Comparison of ENCODE assay signal across 21 cellular contexts in the genomic region with DNA sequence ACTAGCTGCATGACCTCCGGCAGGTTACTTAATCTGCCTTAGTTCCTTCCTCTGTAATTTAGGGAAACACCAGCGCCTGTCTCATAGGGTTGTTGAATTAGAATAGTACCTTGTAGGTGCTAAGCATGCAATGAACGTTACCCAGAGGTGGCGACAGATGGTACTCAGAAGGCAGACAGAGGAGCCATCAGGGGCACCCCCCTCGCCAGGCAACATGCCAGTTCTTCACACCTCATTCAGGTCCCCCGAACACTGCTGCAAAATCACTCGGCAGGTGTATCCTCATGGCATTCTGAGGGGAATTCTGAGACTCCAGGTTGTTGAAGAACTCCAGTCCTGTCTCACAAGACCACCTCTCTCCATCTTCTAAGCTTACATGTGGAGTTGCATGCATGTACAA. TPM values are rescaled to one million over a fixed set of nuclear protein-coding genes. Genes with fewer than 3 reads are reported as not detected.
"Had no signal": no experiment of that assay in that cellular context is flagged by ENCODE, and none has a peak within 500 bp of the region (broad histone marks: within the 10 kb centered on the region; RNA-seq: fewer than 3 reads in every experiment).

No MANE protein-coding gene starts in this region.

- DNase-seq: activated CD4-positive, alpha-beta memory T cell treated with anti-CD3 and anti-CD28 coated beads, Interleukin-2, amount 10 ng/mL, durations not matched to agents 7 days and 5 days; activated CD4-positive, alpha-beta T cell treated with anti-CD3 and anti-CD28 coated beads for 36 hours; activated CD4-positive, alpha-beta T cell treated with anti-CD3 and anti-CD28 coated beads, Interleukin-2, amount 50 U/mL, for 1 hour; activated CD4-positive, CD25-positive, alpha-beta regulatory T cell; activated gamma-delta T cell; activated naive CD4-positive, alpha-beta T cell treated with anti-CD3 and anti-CD28 coated beads for 36 hours; activated T-cell treated with anti-CD3 and anti-CD28 coated beads for 4 hours; activated T-cell treated with anti-CD3 and anti-CD28 coated beads, Interleukin-2, amount 50 U/mL, for 48 hours; brain microvascular endothelial cell; Kasumi-1; NCI-H1105 treated with DMSO at 0.1 percent for 48 hours; NCI-H146; NCI-H2029; NCI-H226; NCI-H510A; NCI-H748 treated with DMSO at 0.1 percent for 48 hours; SIG-M5; T-helper 17 cell; T-helper 9 cell had no signal

RNA-seq across cellular contexts. Expression of gene ISM2, which starts 10.1 kb away (rescaled TPM):
- total RNA-seq: activated CD4-positive, alpha-beta memory T cell treated with anti-CD3 and anti-CD28 coated beads, Interleukin-2, amount 10 ng/mL, durations not matched to agents 7 days and 5 days; activated CD8-positive, alpha-beta memory T cell treated with anti-CD3 and anti-CD28 coated beads for 36 hours; activated naive CD4-positive, alpha-beta T cell treated with anti-CD3 and anti-CD28 coated beads for 36 hours; OCI-LY7; T-helper 17 cell had no signal
